Comparison of ENCODE assay signal across 1 cellular context in genomic region chr12:53222170-53223005, GRCh38.
TF ChIP-seq lines count a peak whose summit lies in the region.

No MANE protein-coding gene starts in this region.

TF ChIP-seq in HepG2, 621 proteins besides CTCF, POLR2A, EP300 and RAD21:
- TF ChIP-seq PATZ1 (CRISPR knock-in tag; IDR thresholded peaks at IDR 0.05) = 0 out of 2 replicates have a peak, but pooled peaks have one; percentile 39
- TF ChIP-seq ZNF557 (CRISPR knock-in tag; IDR thresholded peaks at IDR 0.05) = no peak
- TF ChIP-seq FOSL1 (CRISPR knock-in tag; IDR thresholded peaks at IDR 0.05; ENCODE audit: borderline replicate concordance) = no peak
- no peak for TF ChIP-seq ZNF224 (CRISPR knock-in tag; IDR thresholded peaks at IDR 0.05)
- TF ChIP-seq ATF7-NPFF (CRISPR knock-in tag; IDR thresholded peaks at IDR 0.05; ENCODE audit: low read depth) = no peak
